9 cellular contexts compared by ENCODE assay signal in the genomic region with DNA sequence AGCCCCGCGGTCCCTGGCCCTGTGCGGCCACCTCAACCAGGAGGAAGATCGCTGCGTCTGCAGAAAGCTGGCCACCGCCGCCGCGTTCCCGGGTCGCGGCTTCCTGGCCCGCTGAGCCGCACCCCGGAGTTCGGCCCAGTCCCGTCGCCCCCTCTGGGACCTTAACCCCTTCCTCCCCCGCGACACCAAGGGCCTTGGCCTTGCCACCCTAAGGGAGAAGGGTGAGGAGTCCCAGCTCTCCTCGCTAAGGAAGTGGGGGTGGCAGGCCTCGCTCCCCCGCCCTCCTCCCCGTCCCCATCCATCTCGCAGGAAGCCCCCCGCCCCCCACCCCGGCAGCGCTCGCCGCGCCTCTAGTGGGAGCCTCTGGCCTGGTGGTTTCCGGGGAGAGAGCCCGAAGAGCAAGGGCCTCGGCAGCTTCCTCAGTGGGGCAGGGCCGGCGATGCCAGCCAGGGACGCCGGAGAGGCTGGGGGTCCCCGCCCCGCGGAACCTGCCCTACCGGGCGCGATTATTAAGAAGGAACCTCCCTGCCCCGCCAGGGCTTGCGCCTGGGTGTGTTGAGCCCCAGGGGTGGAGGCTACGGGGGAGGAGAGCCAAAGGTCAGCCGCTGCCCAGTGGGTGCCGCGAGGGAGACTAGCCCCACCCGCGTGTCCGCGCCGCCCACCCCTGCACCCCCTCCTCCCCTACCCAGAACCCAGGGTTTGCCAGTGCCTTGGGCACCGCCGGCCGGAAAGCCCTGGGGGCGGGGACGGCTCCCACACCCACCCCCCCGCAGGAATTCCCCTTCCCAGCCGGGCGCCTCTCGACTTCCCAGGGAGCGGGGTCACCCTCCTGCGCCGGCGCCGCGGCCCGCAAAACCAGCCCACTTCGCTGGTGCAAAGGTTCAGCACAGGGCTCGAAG. TPM values are rescaled to one million over a fixed set of nuclear protein-coding genes. Genes with fewer than 3 reads are reported as not detected.
DNase-seq lines count a peak whose midpoint lies in the region; ATAC-seq and TF ChIP-seq lines count a peak whose summit lies in the region.
"Had no signal": no experiment of that assay in that cellular context is flagged by ENCODE, and none has a peak within 500 bp of the region (broad histone marks: within the 10 kb centered on the region; RNA-seq: fewer than 3 reads in every experiment).

No MANE protein-coding gene starts in this region.

- H3K4me1 Mint-ChIP-seq in naive thymus-derived CD4-positive, alpha-beta T cell = peaks cover 16 to 37% (median 29%) of the 10 kb centered on the region in 7 donors

- peaks cover 15% of the 10 kb centered on the region; the same call in 1 of the 2 replicates for H3F3A ChIP-seq in PC-9 (ENCODE audit: insufficient read depth, low read depth)

- CTCF ChIA-PET in A673 (lab: Charles Lee) (interaction anchor here (0.6 to 0.7 kb wide), 4 partner anchors 17 to 35 kb away, joined by 3 to 6 read pairs (median 3); no protein-coding TSS in a partner anchor), PC-9 (lab: Charles Lee) (interaction anchor here (0.6 to 1.0 kb wide), 3 partner anchors 22 to 161 kb away, joined by 5 to 8 read pairs (median 8); no protein-coding TSS in a partner anchor)
- CTCF ChIA-PET in naive thymus-derived CD4-positive, alpha-beta T cell (lab: Charles Lee) = interaction anchor here (1.6 kb wide), 1 partner anchor 15 kb away, joined by 4 read pairs; no protein-coding TSS in a partner anchor

- ATAC-seq in naive thymus-derived CD4-positive, alpha-beta T cell = no peak
- ATAC-seq in HG03342 (IDR thresholded peaks at IDR 0.05; ENCODE audit: unreplicated experiment) (no peak), GM18867 (IDR thresholded peaks at IDR 0.05; ENCODE audit: unreplicated experiment) (no peak)

- H3K4me1 ChIP-seq in A673 (ENCODE audit: insufficient read depth, low read length, poor library complexity, severe bottlenecking) (peaks cover 91% of the 10 kb centered on the region), PC-9 (replicated peaks; ENCODE audit: insufficient read depth) (peaks cover 41% of the 10 kb centered on the region)
- H3K4me1 ChIP-seq in naive thymus-derived CD4-positive, alpha-beta T cell (ENCODE audit: control insufficient read depth in 2 of 2, insufficient read depth in 2 of 2, low read length in 2 of 2) = peaks cover 21 to 30% of the 10 kb centered on the region in 2 donors
- peaks cover 31% of the 10 kb centered on the region for H3K4me1 ChIP-seq in effector memory CD4-positive, alpha-beta T cell (ENCODE audit: control insufficient read depth, insufficient read depth, low read length, poor library complexity, severe bottlenecking)

- DNase-seq in A673 (ENCODE audit: low spot score) (peak; percentile 75), PC-9 (peak; percentile 61 to 87), epithelial cell of proximal tubule (ENCODE audit: low read depth) (no peak), LoVo (ENCODE audit: low spot score) (no peak)
- no peak for DNase-seq in naive thymus-derived CD4-positive, alpha-beta T cell
- no peak for DNase-seq in effector memory CD4-positive, alpha-beta T cell
- DNase-seq: NCI-H1092 had no signal

- H3K27ac ChIP-seq in A673 (ENCODE audit: low read depth, low read length, poor library complexity, severe bottlenecking) (peak overlapping the region; percentile 58), PC-9 (peak overlapping the region; percentile 82)
- no peak overlapping the region for H3K27ac ChIP-seq in naive thymus-derived CD4-positive, alpha-beta T cell (ENCODE audit: low read depth, low read length)
- H3K27ac ChIP-seq in effector memory CD4-positive, alpha-beta T cell (ENCODE audit: insufficient read depth, low read length, poor library complexity, severe bottlenecking) = no peak overlapping the region

- no peaks in the 10 kb centered on the region for H3K27me3 ChIP-seq in A673 (replicated peaks; ENCODE audit: insufficient read depth, low read depth, low read length, poor library complexity)
- no peaks in the 10 kb centered on the region for H3K27me3 ChIP-seq in PC-9 (ENCODE audit: insufficient read depth, low read depth)
- no peaks in the 10 kb centered on the region for H3K27me3 ChIP-seq in naive thymus-derived CD4-positive, alpha-beta T cell (ENCODE audit: control insufficient read depth in 2 of 2, insufficient read depth in 2 of 2, low read length in 2 of 2)
- H3K27me3 ChIP-seq in effector memory CD4-positive, alpha-beta T cell (replicated peaks; ENCODE audit: control insufficient read depth, insufficient read depth, low read length, poor library complexity, severe bottlenecking) = no peaks in the 10 kb centered on the region

- H3K79me2 ChIP-seq in PC-9 (ENCODE audit: low read depth) = peaks cover 42% of the 10 kb centered on the region

- H3K4me3 Mint-ChIP-seq in naive thymus-derived CD4-positive, alpha-beta T cell = peak overlapping the region in 7 of 10 donors; percentile 27 to 71 (median 47)

- H3K9me3 Mint-ChIP-seq in naive thymus-derived CD4-positive, alpha-beta T cell = peaks cover 0 to 2% (median 0%) of the 10 kb centered on the region in 11 donors

- BruUV-seq in A673 (replicated peaks; lab: Mats Ljungman, UMichigan) (no TSS peak), PC-9 (replicated peaks; lab: Mats Ljungman, UMichigan) (no TSS peak)

- intact Hi-C loops in A673 (cut with micrococcal nuclease; ENCODE audit: unreplicated experiment) (loop anchor here (10.0 kb wide), 1 partner anchor 88 kb away; no protein-coding TSS in a partner anchor), PC-9 (cut with micrococcal nuclease; ENCODE audit: unreplicated experiment) (loop anchor here (1.0 kb wide), 2 partner anchors 21 to 35 kb away; a partner anchor contains a TSS)
- intact Hi-C loops in naive thymus-derived CD4-positive, alpha-beta T cell (cut with micrococcal nuclease) = no loop called here

- H3K9me2 ChIP-seq in PC-9 (ENCODE audit: insufficient read depth) = no peaks in the 10 kb centered on the region

- H4K20me1 ChIP-seq in PC-9 (ENCODE audit: insufficient read depth) = peaks cover 12% of the 10 kb centered on the region

- peaks cover 23% of the 10 kb centered on the region for H3K36me3 ChIP-seq in A673 (ENCODE audit: insufficient read depth, low read length, poor library complexity, severe bottlenecking)
- H3K36me3 ChIP-seq in PC-9 (ENCODE audit: low read depth) = no peaks in the 10 kb centered on the region
- peaks cover 5 to 32% (median 13%) of the 10 kb centered on the region in 3 experiments for H3K36me3 ChIP-seq in naive thymus-derived CD4-positive, alpha-beta T cell (ENCODE audit: control insufficient read depth in 2 of 3, insufficient read depth in 3 of 3, low read length in 3 of 3)
- peaks cover 23% of the 10 kb centered on the region for H3K36me3 ChIP-seq in effector memory CD4-positive, alpha-beta T cell (ENCODE audit: control insufficient read depth, insufficient read depth, low read length)

- H3K36me3 Mint-ChIP-seq in naive thymus-derived CD4-positive, alpha-beta T cell = peaks cover 5 to 18% (median 15%) of the 10 kb centered on the region in 5 donors

- POLR2A ChIA-PET in A673 (lab: Charles Lee; ENCODE audit: low non-redundant PET) = interaction anchor here (0.8 kb wide), 1 partner anchor 7 kb away, joined by 4 read pairs; no protein-coding TSS in a partner anchor
- POLR2A ChIA-PET in PC-9 (lab: Charles Lee; ENCODE audit: unreplicated experiment) = interaction anchor here (0.6 to 0.9 kb wide), 3 partner anchors 22 to 36 kb away, joined by 3 to 22 read pairs (median 3); a partner anchor contains a TSS
- POLR2A ChIA-PET in naive thymus-derived CD4-positive, alpha-beta T cell (lab: Charles Lee) = interaction anchor here (1.2 to 2.1 kb wide), 2 partner anchors 9 to 36 kb away, joined by 4 to 5 read pairs; a partner anchor contains a TSS

- no peak overlapping the region for H2AFZ ChIP-seq in PC-9

- no peaks in the 10 kb centered on the region for H3K9me3 ChIP-seq in A673 (ENCODE audit: low read depth, low read length, poor library complexity, severe bottlenecking)
- H3K9me3 ChIP-seq in PC-9 (ENCODE audit: insufficient read depth, low read depth) = no peaks in the 10 kb centered on the region
- H3K9me3 ChIP-seq in naive thymus-derived CD4-positive, alpha-beta T cell (ENCODE audit: control insufficient read depth in 2 of 3, low read length in 3 of 3) = no peaks in the 10 kb centered on the region
- H3K9me3 ChIP-seq in effector memory CD4-positive, alpha-beta T cell (ENCODE audit: control insufficient read depth, low read length) = no peaks in the 10 kb centered on the region

- peak overlapping the region; percentile 20 for H3K4me3 ChIP-seq in A673 (ENCODE audit: low read depth, low read length, poor library complexity, severe bottlenecking)
- peak overlapping the region; percentile 68 for H3K4me3 ChIP-seq in PC-9
- peak overlapping the region; percentile 44 for H3K4me3 ChIP-seq in epithelial cell of proximal tubule (ENCODE audit: low read depth, low read length)
- H3K4me3 ChIP-seq in naive thymus-derived CD4-positive, alpha-beta T cell (ENCODE audit: low read length) = no peak overlapping the region
- H3K4me3 ChIP-seq in effector memory CD4-positive, alpha-beta T cell (ENCODE audit: insufficient read depth, low read depth, low read length, poor library complexity, severe bottlenecking) = no peak overlapping the region

- TF ChIP-seq CTCF in A673 (conservative IDR thresholded peaks at IDR 0.05; ENCODE audit: low read depth, low read length) (no peak), PC-9 (conservative IDR thresholded peaks at IDR 0.05) (no peak), epithelial cell of proximal tubule (conservative IDR thresholded peaks at IDR 0.05; ENCODE audit: low read depth, low read length) (no peak)

- peak overlapping the region in 2 of 9 donors; percentile 25 to 59 for H3K27ac Mint-ChIP-seq in naive thymus-derived CD4-positive, alpha-beta T cell

- H3K27me3 Mint-ChIP-seq in naive thymus-derived CD4-positive, alpha-beta T cell = no peaks in the 10 kb centered on the region

- peak overlapping the region; percentile 73 for H3K4me2 ChIP-seq in PC-9

RNA-seq across cellular contexts. Expression of a gene that starts 6.8 kb away (rescaled TPM):
- total RNA-seq in A673 (2021) = 42.6 and 45.5 TPM in 2 replicates
- 32.0 and 33.1 TPM in 2 replicates for total RNA-seq in PC-9 (2021)
- total RNA-seq in epithelial cell of proximal tubule = 4.8 and 7.4 TPM in 2 replicates
- total RNA-seq in naive thymus-derived CD4-positive, alpha-beta T cell = 100 to 1,000 TPM in 2 of 5 experiments, 10 to 100 TPM in 3; 37.7 to 134 (median 84.4) TPM
- polyA plus RNA-seq in naive thymus-derived CD4-positive, alpha-beta T cell = 1 to 10 TPM; 4.0 to 7.4 TPM

RNA-seq across cellular contexts. Expression of a gene that starts 35.6 kb away (rescaled TPM):
- total RNA-seq in A673 (2021) (24.5 and 27.0 TPM in 2 replicates), PC-9 (2021) (14.2 and 15.5 TPM in 2 replicates), epithelial cell of proximal tubule (3.5 and 4.1 TPM in 2 replicates)
- total RNA-seq in naive thymus-derived CD4-positive, alpha-beta T cell = 10 to 100 TPM in 1 of 5 experiments, 1 to 10 TPM in 4; 2.4 to 11.9 (median 3.0) TPM
- 1 to 10 TPM in 1 of 2 donors, under 1 TPM in 1; 0.96 to 1.9 TPM for polyA plus RNA-seq in naive thymus-derived CD4-positive, alpha-beta T cell

RNA-seq across cellular contexts. Expression of a gene that starts 54.5 kb away (rescaled TPM):
- total RNA-seq in A673 (2021) (59.5 and 66.4 TPM in 2 replicates), PC-9 (2021) (30.4 and 32.6 TPM in 2 replicates), epithelial cell of proximal tubule (7.6 and 11.1 TPM in 2 replicates)
- 1 to 10 TPM in 1 of 5 experiments, under 1 TPM in 4; 0.24 to 4.4 (median 0.41) TPM for total RNA-seq in naive thymus-derived CD4-positive, alpha-beta T cell
- under 1 TPM in 1 of 2 donors, not detected in 1; 0.41 TPM for polyA plus RNA-seq in naive thymus-derived CD4-positive, alpha-beta T cell

Comparison
In these comparisons a context has a peak if more than half of its experiments do, and no peak if none do; other contexts are left out.
1. DNase-seq: peak in A673 (single experiment) and PC-9 (2 of 2); none in epithelial cell of proximal tubule (single experiment), naive thymus-derived CD4-positive, alpha-beta T cell (0 of 9), effector memory CD4-positive, alpha-beta T cell (0 of 3) and LoVo (single experiment).
2. H3K27ac ChIP-seq: peak in A673 (single experiment) and PC-9 (single experiment); none in naive thymus-derived CD4-positive, alpha-beta T cell (single experiment) and effector memory CD4-positive, alpha-beta T cell (single experiment).
3. H3K4me3 ChIP-seq: peak in A673 (single experiment), PC-9 (single experiment) and epithelial cell of proximal tubule (single experiment); none in naive thymus-derived CD4-positive, alpha-beta T cell (single experiment) and effector memory CD4-positive, alpha-beta T cell (single experiment).
4. intact Hi-C loops: an anchor here in A673 (10.0 kb wide) and PC-9 (1.0 kb wide); none called in naive thymus-derived CD4-positive, alpha-beta T cell.